ENCODE assay signal across 22 cellular contexts in the genomic region with DNA sequence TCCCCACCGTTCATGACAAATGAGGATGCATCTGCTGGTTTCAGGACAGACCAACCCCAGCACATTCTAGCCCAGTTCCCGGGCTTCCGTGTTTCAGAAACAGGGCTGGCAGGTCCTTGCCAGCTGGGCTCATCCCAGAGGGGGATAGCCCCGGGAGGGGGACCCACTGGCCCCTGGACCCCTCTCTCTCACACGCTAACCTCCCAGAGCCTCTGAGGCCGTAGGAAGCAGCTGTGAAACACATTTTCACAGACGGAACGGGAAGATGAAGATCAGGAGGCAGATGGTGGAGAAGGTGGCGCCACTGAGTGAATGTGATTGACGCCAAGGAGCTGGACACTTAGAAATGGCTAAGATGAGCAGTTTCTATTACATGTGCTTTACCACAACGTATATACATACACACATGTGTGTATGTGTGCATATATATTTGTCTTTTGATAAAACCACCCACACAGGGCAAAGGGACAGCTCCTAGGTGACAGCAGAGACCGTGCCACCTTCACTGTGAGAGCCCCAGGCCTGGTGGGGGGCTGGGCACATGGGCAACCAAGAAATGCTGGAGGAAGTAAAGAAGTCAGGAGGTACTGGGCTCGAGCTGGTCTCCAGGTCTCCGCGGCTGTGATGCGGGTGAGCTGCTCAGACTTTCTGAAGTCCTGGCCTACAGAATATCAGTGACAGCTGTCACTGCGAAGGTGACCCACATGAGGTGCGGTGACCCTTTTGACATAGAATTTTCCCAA.
"Had no signal": no experiment of that assay in that cellular context is flagged by ENCODE, and none has a peak within 500 bp of the region (broad histone marks: within the 10 kb centered on the region; RNA-seq: fewer than 3 reads in every experiment).

No MANE protein-coding gene starts in this region.

- H3K4me1 ChIP-seq: breast epithelium, gastroesophageal sphincter, sigmoid colon, transverse colon had no signal

- H3K27ac ChIP-seq: breast epithelium, coronary artery, gastroesophageal sphincter, neural progenitor cell, sigmoid colon, transverse colon had no signal

- H3K4me2 ChIP-seq: neural progenitor cell, smooth muscle cell had no signal

- ATAC-seq: activated CD4-positive, alpha-beta T cell treated with anti-CD3 and anti-CD28 coated beads for 36 hours; activated T-cell treated with anti-CD3 and anti-CD28 coated beads, Interleukin-2, amount 50 U/mL, for 4 hours; gastroesophageal sphincter; left ventricle myocardium superior; naive thymus-derived CD8-positive, alpha-beta T cell; stimulated activated memory B cell treated with anti-CD40 and anti-IgM and Interleukin-4, amounts not matched to agents 10 μg/mL and 1 μg/mL and 100 μg/mL, for 72 hours had no signal

- H3K27me3 ChIP-seq: breast epithelium, neural progenitor cell, sigmoid colon, transverse colon had no signal

- H3K9ac ChIP-seq: neural progenitor cell had no signal

- DNase-seq: activated B cell treated with CpG ODN at 0.5 μM for 24 hours; activated CD4-positive, alpha-beta T cell treated with anti-CD3 and anti-CD28 coated beads for 36 hours; activated CD4-positive, alpha-beta T cell treated with anti-CD3 and anti-CD28 coated beads, Interleukin-2, amount 50 U/mL, for 4 hours; activated CD8-positive, alpha-beta memory T cell treated with anti-CD3 and anti-CD28 coated beads, Interleukin-2, amount 50 U/mL, for 48 hours; activated naive CD4-positive, alpha-beta T cell treated with Interleukin-2 at 50 U/mL for 16 hours; activated naive CD8-positive, alpha-beta T cell treated with anti-CD3 and anti-CD28 coated beads for 36 hours; activated T-cell treated with anti-CD3 and anti-CD28 coated beads, Interleukin-2, amount 50 U/mL, for 4 hours; cerebellar nuclear complex; head of caudate nucleus; left ventricle myocardium superior; mammary epithelial cell; naive thymus-derived CD8-positive, alpha-beta T cell; retina; sigmoid colon; stimulated activated CD4-positive, alpha-beta T cell treated with anti-CD3 and anti-CD28 coated beads, Interleukin-15, amount 100 ng/mL, for 24 hours; transverse colon had no signal

- H3K4me3 ChIP-seq: breast epithelium, coronary artery, gastroesophageal sphincter, neural progenitor cell, sigmoid colon, smooth muscle cell, transverse colon had no signal

- H3K9me3 ChIP-seq: breast epithelium, gastroesophageal sphincter, sigmoid colon, transverse colon had no signal

- H3K36me3 ChIP-seq: breast epithelium, gastroesophageal sphincter, neural progenitor cell, sigmoid colon, transverse colon had no signal

- H2AFZ ChIP-seq: neural progenitor cell had no signal
